9 cellular contexts compared by ENCODE assay signal in the genomic region with DNA sequence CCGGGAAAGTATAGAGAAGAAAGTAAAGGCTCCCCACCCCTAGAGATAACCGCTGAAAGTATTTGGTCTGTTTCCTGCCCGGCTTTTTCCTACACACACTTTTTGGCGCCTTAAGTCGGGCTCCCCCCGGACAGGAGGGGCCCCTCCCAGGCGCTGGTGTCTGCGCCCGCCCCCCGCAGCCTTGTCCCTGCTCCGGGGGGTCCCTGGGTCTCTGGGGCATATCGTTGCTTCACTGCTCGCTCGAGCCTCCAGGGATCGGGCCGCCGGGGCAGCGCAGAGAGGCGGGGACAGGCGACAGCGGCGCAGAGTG. TPM values are rescaled to one million over a fixed set of nuclear protein-coding genes. Genes with fewer than 3 reads are reported as not detected.
DNase-seq lines count a peak whose midpoint lies in the region; ATAC-seq and TF ChIP-seq lines count a peak whose summit lies in the region.
"Had no signal": no experiment of that assay in that cellular context is flagged by ENCODE, and none has a peak within 500 bp of the region (broad histone marks: within the 10 kb centered on the region; RNA-seq: fewer than 3 reads in every experiment).

No MANE protein-coding gene starts in this region.

- no peak for ATAC-seq in activated CD8-positive, alpha-beta memory T cell treated with anti-CD3 and anti-CD28 coated beads, Interleukin-2, amount 10 ng/mL, durations not matched to agents 7 days and 5 days
- peak; percentile 14 for ATAC-seq in activated CD8-positive, alpha-beta T cell treated with anti-CD3 and anti-CD28 coated beads for 36 hours
- ATAC-seq in HG02798 (IDR thresholded peaks at IDR 0.05; ENCODE audit: poor library complexity, unreplicated experiment): no peak

- POLR2A ChIA-PET in activated CD8-positive, alpha-beta T cell treated with anti-CD3 and anti-CD28 coated beads for 36 hours (lab: Charles Lee): interaction anchor here (1.1 to 21.1 kb wide), 3 partner anchors 8 to 14 kb away, joined by 3 to 273 read pairs (median 81); a partner anchor contains a TSS

- H3K9me3 Mint-ChIP-seq in activated CD8-positive, alpha-beta memory T cell treated with anti-CD3 and anti-CD28 coated beads, Interleukin-2, amount 10 ng/mL, durations not matched to agents 7 days and 5 days (ENCODE audit: low read depth): no peaks in the 10 kb centered on the region
- no peaks in the 10 kb centered on the region for H3K9me3 Mint-ChIP-seq in activated CD8-positive, alpha-beta T cell treated with anti-CD3 and anti-CD28 coated beads for 36 hours

- H3K27ac Mint-ChIP-seq in activated CD8-positive, alpha-beta memory T cell treated with anti-CD3 and anti-CD28 coated beads, Interleukin-2, amount 10 ng/mL, durations not matched to agents 7 days and 5 days: peak overlapping the region; percentile 71
- H3K27ac Mint-ChIP-seq in activated CD8-positive, alpha-beta T cell treated with anti-CD3 and anti-CD28 coated beads for 36 hours: no peak overlapping the region

- no peaks in the 10 kb centered on the region for H3K36me3 Mint-ChIP-seq in activated CD8-positive, alpha-beta memory T cell treated with anti-CD3 and anti-CD28 coated beads, Interleukin-2, amount 10 ng/mL, durations not matched to agents 7 days and 5 days
- peaks cover 13% of the 10 kb centered on the region for H3K36me3 Mint-ChIP-seq in activated CD8-positive, alpha-beta T cell treated with anti-CD3 and anti-CD28 coated beads for 36 hours (ENCODE audit: low read depth)

- H3K9me3 ChIP-seq in thymus (ENCODE audit: control insufficient read depth): peaks cover 6% of the 10 kb centered on the region

- no peak overlapping the region for H3K27ac ChIP-seq in thymus (ENCODE audit: low read depth)

- peaks cover 2% of the 10 kb centered on the region for H3K27me3 ChIP-seq in kidney epithelial cell (ENCODE audit: control insufficient read depth, insufficient read depth, low read length)
- H3K27me3 ChIP-seq in thymus (ENCODE audit: control insufficient read depth, insufficient read depth): peaks cover 57% of the 10 kb centered on the region

- peaks cover 11% of the 10 kb centered on the region for H3K4me1 ChIP-seq in thymus (ENCODE audit: control insufficient read depth, insufficient read depth, low read length)

- WGBS in thymus: 1% methylated on average over 22 of the region's 22 CpGs

- intact Hi-C loops in activated CD8-positive, alpha-beta T cell treated with anti-CD3 and anti-CD28 coated beads for 36 hours (cut with micrococcal nuclease): no loop called here

- peaks cover 36% of the 10 kb centered on the region for H3K27me3 Mint-ChIP-seq in activated CD8-positive, alpha-beta memory T cell treated with anti-CD3 and anti-CD28 coated beads, Interleukin-2, amount 10 ng/mL, durations not matched to agents 7 days and 5 days
- H3K27me3 Mint-ChIP-seq in activated CD8-positive, alpha-beta T cell treated with anti-CD3 and anti-CD28 coated beads for 36 hours: peaks cover 38% of the 10 kb centered on the region

- TF ChIP-seq CTCF in activated CD8-positive, alpha-beta T cell treated with anti-CD3 and anti-CD28 coated beads for 36 hours (IDR thresholded peaks at IDR 0.05): no peak
- no peak for TF ChIP-seq CTCF in kidney epithelial cell (IDR thresholded peaks at IDR 0.05; ENCODE audit: insufficient read depth, low read length, poor library complexity, severe bottlenecking)

- peak overlapping the region; percentile 34 for H3K4me3 ChIP-seq in kidney epithelial cell (ENCODE audit: low read depth, low read length)
- H3K4me3 ChIP-seq in thymus (ENCODE audit: low read length): peak overlapping the region; percentile 44

- no peak for DNase-seq in activated CD8-positive, alpha-beta memory T cell treated with anti-CD3 and anti-CD28 coated beads, Interleukin-2, amount 10 ng/mL, durations not matched to agents 7 days and 5 days
- DNase-seq in activated CD8-positive, alpha-beta memory T cell treated with anti-CD3 and anti-CD28 coated beads, Interleukin-2, amount 50 U/mL, for 4 hours: no peak
- DNase-seq in activated CD8-positive, alpha-beta T cell treated with anti-CD3 and anti-CD28 coated beads for 36 hours: peak; percentile 42
- DNase-seq in kidney epithelial cell (ENCODE audit: low read depth): no peak
- no peak for DNase-seq in T1000 (lab: John Stamatoyannopoulos, UW)
- DNase-seq in C1 segment of cervical spinal cord (lab: John Stamatoyannopoulos, UW): no peak
- DNase-seq: activated CD4-positive, alpha-beta T cell treated with anti-CD3 and anti-CD28 coated beads for 48 hours had no signal

- peak overlapping the region; percentile 66 for H3K4me3 Mint-ChIP-seq in activated CD8-positive, alpha-beta memory T cell treated with anti-CD3 and anti-CD28 coated beads, Interleukin-2, amount 10 ng/mL, durations not matched to agents 7 days and 5 days
- H3K4me3 Mint-ChIP-seq in activated CD8-positive, alpha-beta T cell treated with anti-CD3 and anti-CD28 coated beads for 36 hours: peak overlapping the region; percentile 65

- H3K36me3 ChIP-seq in kidney epithelial cell (ENCODE audit: control insufficient read depth, insufficient read depth, low read length) (peaks cover 4% of the 10 kb centered on the region), thymus (ENCODE audit: control insufficient read depth, insufficient read depth) (peaks cover 32% of the 10 kb centered on the region)

- CTCF ChIA-PET in activated CD8-positive, alpha-beta memory T cell treated with anti-CD3 and anti-CD28 coated beads, Interleukin-2, amount 10 ng/mL, durations not matched to agents 7 days and 5 days (lab: Charles Lee): no interaction called here
- CTCF ChIA-PET in activated CD8-positive, alpha-beta T cell treated with anti-CD3 and anti-CD28 coated beads for 36 hours (lab: Charles Lee): interaction anchor here (1.2 kb wide), 1 partner anchor 18 kb away, joined by 4 read pairs; no protein-coding TSS in a partner anchor

- H3K4me1 Mint-ChIP-seq in activated CD8-positive, alpha-beta memory T cell treated with anti-CD3 and anti-CD28 coated beads, Interleukin-2, amount 10 ng/mL, durations not matched to agents 7 days and 5 days: peaks cover 30% of the 10 kb centered on the region
- peaks cover 36% of the 10 kb centered on the region for H3K4me1 Mint-ChIP-seq in activated CD8-positive, alpha-beta T cell treated with anti-CD3 and anti-CD28 coated beads for 36 hours (ENCODE audit: low read depth)

RNA-seq across cellular contexts. Expression of a gene that starts 0.9 kb away (rescaled TPM):
- 10 to 100 TPM; 11.3 to 14.1 TPM for total RNA-seq in activated CD8-positive, alpha-beta memory T cell treated with anti-CD3 and anti-CD28 coated beads, Interleukin-2, amount 10 ng/mL, durations not matched to agents 7 days and 5 days
- 1 to 10 TPM; 2.1 to 2.4 TPM for total RNA-seq in activated CD8-positive, alpha-beta T cell treated with anti-CD3 and anti-CD28 coated beads for 36 hours
- total RNA-seq in kidney epithelial cell: 18.3 and 19.7 TPM in 2 replicates
- 6.2 TPM for polyA plus RNA-seq in thymus

RNA-seq across cellular contexts. Expression of a gene that starts 6.0 kb away (rescaled TPM):
- total RNA-seq in activated CD8-positive, alpha-beta memory T cell treated with anti-CD3 and anti-CD28 coated beads, Interleukin-2, amount 10 ng/mL, durations not matched to agents 7 days and 5 days: 10 to 100 TPM; 23.1 to 54.9 TPM
- 10 to 100 TPM; 45.9 to 46.5 TPM for total RNA-seq in activated CD8-positive, alpha-beta T cell treated with anti-CD3 and anti-CD28 coated beads for 36 hours
- 644 and 669 TPM in 2 replicates for total RNA-seq in kidney epithelial cell
- 82.3 TPM for polyA plus RNA-seq in thymus

RNA-seq across cellular contexts. Expression of a gene that starts 8.1 kb away (rescaled TPM):
- total RNA-seq in activated CD8-positive, alpha-beta memory T cell treated with anti-CD3 and anti-CD28 coated beads, Interleukin-2, amount 10 ng/mL, durations not matched to agents 7 days and 5 days: 10 to 100 TPM; 64.7 to 70.0 TPM
- total RNA-seq in activated CD8-positive, alpha-beta T cell treated with anti-CD3 and anti-CD28 coated beads for 36 hours: 10 to 100 TPM; 29.7 to 32.0 TPM
- 27.5 and 46.0 TPM in 2 replicates for total RNA-seq in kidney epithelial cell
- 83.6 TPM for polyA plus RNA-seq in thymus

RNA-seq across cellular contexts. Expression of a gene that starts 15.5 kb away (rescaled TPM):
- total RNA-seq in activated CD8-positive, alpha-beta memory T cell treated with anti-CD3 and anti-CD28 coated beads, Interleukin-2, amount 10 ng/mL, durations not matched to agents 7 days and 5 days: 100 to 1,000 TPM in 1 of 2 experiments, 10 to 100 TPM in 1; 87.6 to 114 TPM
- 10 to 100 TPM; 83.0 to 89.2 TPM for total RNA-seq in activated CD8-positive, alpha-beta T cell treated with anti-CD3 and anti-CD28 coated beads for 36 hours
- 42.0 and 45.1 TPM in 2 replicates for total RNA-seq in kidney epithelial cell
- polyA plus RNA-seq in thymus: 92.1 TPM

RNA-seq across cellular contexts. Expression of a gene that starts 15.9 kb away (rescaled TPM):
- 10 to 100 TPM in 1 of 2 experiments, 1 to 10 TPM in 1; 7.8 to 17.8 TPM for total RNA-seq in activated CD8-positive, alpha-beta memory T cell treated with anti-CD3 and anti-CD28 coated beads, Interleukin-2, amount 10 ng/mL, durations not matched to agents 7 days and 5 days
- 10 to 100 TPM; 15.4 to 16.0 TPM for total RNA-seq in activated CD8-positive, alpha-beta T cell treated with anti-CD3 and anti-CD28 coated beads for 36 hours
- 77.5 and 77.9 TPM in 2 replicates for total RNA-seq in kidney epithelial cell
- polyA plus RNA-seq in thymus: 56.7 TPM

Comparison
In these comparisons a context has a peak if more than half of its experiments do, and no peak if none do; other contexts are left out.
1. RNA of a gene that starts 6.0 kb away (total RNA-seq): 644 to 669 TPM in kidney epithelial cell; 23.1 to 54.9 TPM in activated CD8-positive, alpha-beta memory T cell treated with anti-CD3 and anti-CD28 coated beads, Interleukin-2, amount 10 ng/mL, durations not matched to agents 7 days and 5 days and 45.9 to 46.5 TPM in activated CD8-positive, alpha-beta T cell treated with anti-CD3 and anti-CD28 coated beads for 36 hours; every median in the first group is over 10 times any median in the second.